8 cellular contexts compared by ENCODE assay signal in the genomic region with DNA sequence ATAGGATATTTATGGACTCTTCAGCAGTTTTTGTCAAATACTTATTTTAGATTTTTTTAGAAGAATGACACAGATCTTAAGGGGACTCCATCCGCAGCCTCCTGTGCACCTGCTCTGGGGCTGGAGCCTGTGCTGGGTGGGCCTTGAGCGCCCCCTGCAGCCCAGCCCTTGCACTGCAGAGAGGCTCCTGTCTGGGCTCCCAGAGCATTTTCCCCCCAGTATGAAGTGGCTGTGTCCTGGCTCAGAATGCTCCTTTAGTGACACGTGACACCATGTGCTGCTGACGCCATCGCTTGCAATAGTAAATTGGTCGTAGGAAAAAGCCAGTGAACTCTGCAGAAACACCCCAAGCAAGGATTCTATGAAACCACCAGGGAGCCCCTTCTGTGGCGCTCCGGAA.
A peak's percentile ranks its signal among the peaks of the same experiment; 100 is the strongest.
DNase-seq lines count a peak whose midpoint lies in the region; ATAC-seq and TF ChIP-seq lines count a peak whose summit lies in the region.
"Not testable (repeated sequence)": the region's sequence is repeated elsewhere in the genome, so short reads cannot be mapped to it uniquely, and the experiment has no call there.

No MANE protein-coding gene starts in this region.

- H3K27ac ChIP-seq in OCI-LY3 (ENCODE audit: low read length); effector memory CD4-positive, alpha-beta T cell (ENCODE audit: insufficient read depth, low read length, poor library complexity, severe bottlenecking): not testable (repeated sequence)

- H3K36me3 ChIP-seq in Caco-2 (ENCODE audit: control insufficient read depth, insufficient read depth, low read length); OCI-LY3 (replicated peaks; ENCODE audit: low read depth, low read length); effector memory CD4-positive, alpha-beta T cell (ENCODE audit: control insufficient read depth, insufficient read depth, low read length): not testable (repeated sequence)

- H3K79me2 ChIP-seq in OCI-LY3 (ENCODE audit: low read length), result not testable (repeated sequence)

- H3K9ac ChIP-seq in OCI-LY3 (ENCODE audit: low read length), result not testable (repeated sequence)

- not testable (repeated sequence) for H3K27me3 ChIP-seq in Caco-2 (replicated peaks; ENCODE audit: control insufficient read depth, insufficient read depth, low read length); OCI-LY3 (ENCODE audit: low read depth, low read length); effector memory CD4-positive, alpha-beta T cell (replicated peaks; ENCODE audit: control insufficient read depth, insufficient read depth, low read length, poor library complexity, severe bottlenecking)

- H3K9me3 ChIP-seq in Caco-2; OCI-LY3 (ENCODE audit: insufficient read depth, low read length); effector memory CD4-positive, alpha-beta T cell (ENCODE audit: control insufficient read depth, low read length): not testable (repeated sequence)

- H2AFZ ChIP-seq in OCI-LY3 (ENCODE audit: low read depth, low read length), result not testable (repeated sequence)

- not testable (repeated sequence) for BruUV-seq in Caco-2 (replicated peaks; lab: Mats Ljungman, UMichigan)

- not testable (repeated sequence) for H3K4me1 Mint-ChIP-seq in Caco-2 (ENCODE audit: low read depth, unreplicated experiment); IgD-negative memory B cell
- peaks cover 11% of the 10 kb centered on the region for H3K4me1 Mint-ChIP-seq in activated B cell treated with CpG ODN at 0.5 μM for 24 hours
- H3K4me1 Mint-ChIP-seq in activated T-helper 1 cell treated with anti-CD3 and anti-CD28 coated beads, Interleukin-12 subunit alpha, Interleukin-12 subunit beta, Interleukin-2, Interleukin-4 antibody, amounts not matched to agents 30 ng/mL and 10 ng/mL and 1 ng/mL, durations not matched to agents 14 hours and 24 hours and 36 hours (ENCODE audit: low read depth), result peaks cover 57% of the 10 kb centered on the region
- H3K4me1 Mint-ChIP-seq in naive thymus-derived CD8-positive, alpha-beta T cell, result peaks cover 10 to 42% (median 30%) of the 10 kb centered on the region in 4 donors

- POLR2A ChIA-PET in Caco-2 (lab: Charles Lee); activated B cell treated with CpG ODN at 0.5 μM for 24 hours (lab: Charles Lee): not testable (repeated sequence)
- POLR2A ChIA-PET in naive thymus-derived CD8-positive, alpha-beta T cell (lab: Charles Lee), result interaction anchor here (1.8 kb wide), 1 partner anchor 24 kb away, joined by 16 read pairs; no protein-coding TSS in a partner anchor

- not testable (repeated sequence) for H3K4me2 ChIP-seq in OCI-LY3 (ENCODE audit: low read length)

- not testable (repeated sequence) for H4K20me1 ChIP-seq in OCI-LY3 (ENCODE audit: insufficient read depth, low read length)

- DNase-seq in Caco-2, result peak in 1 of 2 experiments; percentile 34
- not testable (repeated sequence) for DNase-seq in activated B cell treated with CpG ODN at 0.5 μM for 24 hours
- peak; percentile 44 for DNase-seq in activated T-helper 1 cell treated with anti-CD3 and anti-CD28 coated beads, Interleukin-12 subunit alpha, Interleukin-12 subunit beta, Interleukin-2, Interleukin-4 antibody, amounts not matched to agents 30 ng/mL and 10 ng/mL and 1 ng/mL, durations not matched to agents 14 hours and 24 hours and 36 hours (ENCODE audit: low spot score)
- peak; percentile 28 to 39 (median 30) for DNase-seq in effector memory CD4-positive, alpha-beta T cell
- DNase-seq in naive thymus-derived CD8-positive, alpha-beta T cell, result peak; percentile 30 to 77 (median 60)
- peak; percentile 62 for DNase-seq in stimulated activated naive CD8-positive, alpha-beta T cell treated with anti-CD3 and anti-CD28 coated beads, Interleukin-15, Interleukin-2, amounts not matched to agents 100 U/mL and 50 U/mL, for 24 hours

- intact Hi-C loops in Caco-2 (cut with micrococcal nuclease; ENCODE audit: unreplicated experiment); activated T-helper 1 cell treated with anti-CD3 and anti-CD28 coated beads, Interleukin-12 subunit alpha, Interleukin-12 subunit beta, Interleukin-2, Interleukin-4 antibody, amounts not matched to agents 30 ng/mL and 10 ng/mL and 1 ng/mL, durations not matched to agents 14 hours and 24 hours and 36 hours (cut with micrococcal nuclease): not testable (repeated sequence)
- intact Hi-C loops in activated B cell treated with CpG ODN at 0.5 μM for 24 hours (cut with micrococcal nuclease), result loop anchor here (5.0 to 10.0 kb wide), 2 partner anchors 331 to 469 kb away; no protein-coding TSS in a partner anchor

- TF ChIP-seq CTCF in Caco-2 (IDR thresholded peaks at IDR 0.05; ENCODE audit: insufficient read depth in 1 of 2, low read depth in 1 of 2, low read length in 1 of 2, severe bottlenecking in 1 of 2, unreplicated experiment in 1 of 2), result peak; percentile 42 to 62
- TF ChIP-seq CTCF in OCI-LY3 (IDR thresholded peaks at IDR 0.05; ENCODE audit: low read depth, low read length), result peak; percentile 50
- not testable (repeated sequence) for TF ChIP-seq CTCF in activated B cell treated with CpG ODN at 0.5 μM for 24 hours (IDR thresholded peaks at IDR 0.05)

- CTCF ChIA-PET in Caco-2 (lab: Charles Lee), result not testable (repeated sequence)
- CTCF ChIA-PET in activated B cell treated with CpG ODN at 0.5 μM for 24 hours (lab: Charles Lee), result interaction anchor here (0.7 to 1.2 kb wide), 2 partner anchors 174 to 331 kb away, joined by 3 read pairs; no protein-coding TSS in a partner anchor

- not testable (repeated sequence) for H3K36me3 Mint-ChIP-seq in Caco-2 (ENCODE audit: insufficient read depth, unreplicated experiment); IgD-negative memory B cell; activated B cell treated with CpG ODN at 0.5 μM for 24 hours (ENCODE audit: low read depth); activated T-helper 1 cell treated with anti-CD3 and anti-CD28 coated beads, Interleukin-12 subunit alpha, Interleukin-12 subunit beta, Interleukin-2, Interleukin-4 antibody, amounts not matched to agents 30 ng/mL and 10 ng/mL and 1 ng/mL, durations not matched to agents 14 hours and 24 hours and 36 hours (ENCODE audit: low read depth); naive thymus-derived CD8-positive, alpha-beta T cell

- not testable (repeated sequence) for H3K4me3 Mint-ChIP-seq in Caco-2 (ENCODE audit: unreplicated experiment)
- H3K4me3 Mint-ChIP-seq in IgD-negative memory B cell (peak overlapping the region in 3 of 4 donors; percentile 60 to 76 (median 72)), activated B cell treated with CpG ODN at 0.5 μM for 24 hours (peak overlapping the region; percentile 45)
- H3K4me3 Mint-ChIP-seq in activated T-helper 1 cell treated with anti-CD3 and anti-CD28 coated beads, Interleukin-12 subunit alpha, Interleukin-12 subunit beta, Interleukin-2, Interleukin-4 antibody, amounts not matched to agents 30 ng/mL and 10 ng/mL and 1 ng/mL, durations not matched to agents 14 hours and 24 hours and 36 hours, result peak overlapping the region; percentile 78
- H3K4me3 Mint-ChIP-seq in naive thymus-derived CD8-positive, alpha-beta T cell, result peak overlapping the region; percentile 44 to 81 (median 66)

- H3K27me3 Mint-ChIP-seq in Caco-2 (ENCODE audit: insufficient read depth, unreplicated experiment); IgD-negative memory B cell; activated B cell treated with CpG ODN at 0.5 μM for 24 hours; activated T-helper 1 cell treated with anti-CD3 and anti-CD28 coated beads, Interleukin-12 subunit alpha, Interleukin-12 subunit beta, Interleukin-2, Interleukin-4 antibody, amounts not matched to agents 30 ng/mL and 10 ng/mL and 1 ng/mL, durations not matched to agents 14 hours and 24 hours and 36 hours (ENCODE audit: insufficient read depth); naive thymus-derived CD8-positive, alpha-beta T cell: not testable (repeated sequence)

- H3K4me1 ChIP-seq in Caco-2; effector memory CD4-positive, alpha-beta T cell (ENCODE audit: control insufficient read depth, insufficient read depth, low read length, poor library complexity, severe bottlenecking): not testable (repeated sequence)
- H3K4me1 ChIP-seq in OCI-LY3 (ENCODE audit: low read length), result peaks cover 12% of the 10 kb centered on the region

- not testable (repeated sequence) for H3K27ac Mint-ChIP-seq in Caco-2 (ENCODE audit: unreplicated experiment); activated B cell treated with CpG ODN at 0.5 μM for 24 hours
- H3K27ac Mint-ChIP-seq in IgD-negative memory B cell, result peak overlapping the region in 1 of 3 donors; percentile 63
- H3K27ac Mint-ChIP-seq in activated T-helper 1 cell treated with anti-CD3 and anti-CD28 coated beads, Interleukin-12 subunit alpha, Interleukin-12 subunit beta, Interleukin-2, Interleukin-4 antibody, amounts not matched to agents 30 ng/mL and 10 ng/mL and 1 ng/mL, durations not matched to agents 14 hours and 24 hours and 36 hours, result peak overlapping the region; percentile 97
- H3K27ac Mint-ChIP-seq in naive thymus-derived CD8-positive, alpha-beta T cell, result peak overlapping the region in 9 of 10 donors; percentile 59 to 94 (median 80)

- H3K9me3 Mint-ChIP-seq in Caco-2 (ENCODE audit: unreplicated experiment); IgD-negative memory B cell; activated B cell treated with CpG ODN at 0.5 μM for 24 hours; activated T-helper 1 cell treated with anti-CD3 and anti-CD28 coated beads, Interleukin-12 subunit alpha, Interleukin-12 subunit beta, Interleukin-2, Interleukin-4 antibody, amounts not matched to agents 30 ng/mL and 10 ng/mL and 1 ng/mL, durations not matched to agents 14 hours and 24 hours and 36 hours; naive thymus-derived CD8-positive, alpha-beta T cell: not testable (repeated sequence)

- peak; percentile 43 for ATAC-seq in activated B cell treated with CpG ODN at 0.5 μM for 24 hours (ENCODE audit: low read depth)
- peak; percentile 45 to 65 for ATAC-seq in naive thymus-derived CD8-positive, alpha-beta T cell
- peak; percentile 39 for ATAC-seq in stimulated activated naive CD8-positive, alpha-beta T cell treated with anti-CD3 and anti-CD28 coated beads, Interleukin-15, Interleukin-2, amounts not matched to agents 100 U/mL and 50 U/mL, for 24 hours

- H3K4me3 ChIP-seq in Caco-2 (ENCODE audit: low read depth, low read length); OCI-LY3 (ENCODE audit: low read length); effector memory CD4-positive, alpha-beta T cell (ENCODE audit: insufficient read depth, low read depth, low read length, poor library complexity, severe bottlenecking): not testable (repeated sequence)
